In genomic region chr12:70176290-70176689, GRCh38 we compare ENCODE assay signal across 29 cellular contexts.
"Had no signal": no experiment of that assay in that cellular context is flagged by ENCODE, and none has a peak within 500 bp of the region (broad histone marks: within the 10 kb centered on the region; RNA-seq: fewer than 3 reads in every experiment).

No MANE protein-coding gene starts in this region.

- H3K9me3 ChIP-seq: adrenal gland, body of pancreas, colonic mucosa, esophagus muscularis mucosa, gastroesophageal sphincter had no signal

- H3K4me3 ChIP-seq: adrenal gland, body of pancreas, cardiac muscle cell, colonic mucosa, esophagus muscularis mucosa, gastroesophageal sphincter had no signal

- H3K27ac ChIP-seq: adrenal gland, body of pancreas, cardiac muscle cell, colonic mucosa, gastroesophageal sphincter had no signal

- H3K27me3 ChIP-seq: adrenal gland, body of pancreas, cardiac muscle cell, colonic mucosa, esophagus muscularis mucosa, gastroesophageal sphincter had no signal

- FAIRE-seq: endometrium, endothelial cell of umbilical vein had no signal

- H3K4me1 ChIP-seq: adrenal gland, body of pancreas, colonic mucosa, esophagus muscularis mucosa, gastroesophageal sphincter had no signal

- DNase-seq: activated CD4-positive, alpha-beta memory T cell treated with anti-CD3 and anti-CD28 coated beads for 36 hours; activated CD4-positive, alpha-beta T cell treated with anti-CD3 and anti-CD28 coated beads for 36 hours; activated CD4-positive, alpha-beta T cell treated with anti-CD3 and anti-CD28 coated beads, Interleukin-2, amount 10 ng/mL, durations not matched to agents 24 days and 14 days; activated CD4-positive, CD25-positive, alpha-beta regulatory T cell; activated CD4-positive, CD25-positive, alpha-beta regulatory T cell treated with anti-CD3 and anti-CD28 coated beads, Interleukin-2, amount 50 U/mL, for 72 hours; activated CD8-positive, alpha-beta memory T cell treated with anti-CD3 and anti-CD28 coated beads, Interleukin-2, amount 10 ng/mL, durations not matched to agents 7 days and 5 days; activated CD8-positive, alpha-beta memory T cell treated with anti-CD3 and anti-CD28 coated beads, Interleukin-2, amount 50 U/mL, for 4 hours; activated CD8-positive, alpha-beta T cell treated with anti-CD3 and anti-CD28 coated beads, Interleukin-2, amount 10 ng/mL, durations not matched to agents 7 days and 5 days; activated effector memory CD4-positive, alpha-beta T cell treated with anti-CD3 and anti-CD28 coated beads, Interleukin-2, amount 50 U/mL, for 16 hours; activated naive CD4-positive, alpha-beta T cell treated with anti-CD3 and anti-CD28 coated beads for 36 hours; activated naive CD8-positive, alpha-beta T cell treated with anti-CD3 and anti-CD28 coated beads for 36 hours; activated naive CD8-positive, alpha-beta T cell treated with anti-CD3 and anti-CD28 coated beads, Interleukin-2, amount 50 U/mL, for 24 hours; activated T-cell treated with anti-CD3 and anti-CD28 coated beads, Interleukin-2, amount 50 U/mL, for 1 hour; activated T-cell treated with anti-CD3 and anti-CD28 coated beads, Interleukin-2, amount 50 U/mL, for 48 hours; adrenal gland; amygdala; aorta; body of pancreas; central memory CD4-positive, alpha-beta T cell; cerebellar nuclear complex; colonic mucosa; effector CD8-positive, alpha-beta T cell; foreskin melanocyte; T-helper 2 cell had no signal

- H3K36me3 ChIP-seq: adrenal gland, cardiac muscle cell, colonic mucosa, esophagus muscularis mucosa, gastroesophageal sphincter had no signal
